In the genomic region with DNA sequence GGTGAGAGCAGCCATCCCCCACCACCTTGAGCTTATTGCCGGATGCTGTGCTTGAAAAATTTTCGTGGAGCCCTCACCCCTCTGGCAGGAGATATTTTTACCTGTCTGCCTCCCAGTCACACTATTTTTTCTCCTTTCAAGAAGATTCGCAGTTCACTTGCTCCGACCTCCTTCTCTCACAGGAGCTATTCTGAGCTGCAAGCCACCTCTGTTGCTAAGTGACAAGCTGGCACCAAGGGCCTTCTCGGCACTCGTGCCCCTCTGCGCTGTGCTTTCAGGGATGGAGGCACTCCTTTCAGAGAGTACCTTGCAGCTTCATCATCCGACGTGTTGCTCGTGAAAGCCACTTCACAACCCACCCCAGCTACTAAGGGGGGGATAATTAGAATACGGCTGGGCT, we compare ENCODE assay signal across 18 cellular contexts. TPM values are rescaled to one million over a fixed set of nuclear protein-coding genes. Genes with fewer than 3 reads are reported as not detected.
"Had no signal": no experiment of that assay in that cellular context is flagged by ENCODE, and none has a peak within 500 bp of the region (broad histone marks: within the 10 kb centered on the region; RNA-seq: fewer than 3 reads in every experiment).

No MANE protein-coding gene starts in this region.

- H3K4me1 ChIP-seq: pancreas, right atrium auricular region had no signal

- H3K4me1 Mint-ChIP-seq: endodermal cell, nephron progenitor cell had no signal

- FAIRE-seq: astrocyte, pancreas had no signal

- H3K9me3 Mint-ChIP-seq: activated CD8-positive, alpha-beta T cell treated with anti-CD3 and anti-CD28 coated beads for 36 hours; endodermal cell; stimulated activated naive CD8-positive, alpha-beta T cell treated with anti-CD3 and anti-CD28 coated beads, Interleukin-15, amount 100 ng/mL, for 72 hours had no signal

- H3K27ac ChIP-seq: cardiac muscle cell, pancreas, right atrium auricular region, skin epidermis, VCaP had no signal

- H3K27ac Mint-ChIP-seq: activated CD8-positive, alpha-beta T cell treated with anti-CD3 and anti-CD28 coated beads for 36 hours; endodermal cell; nephron progenitor cell; stimulated activated naive CD8-positive, alpha-beta T cell treated with anti-CD3 and anti-CD28 coated beads, Interleukin-15, amount 100 ng/mL, for 72 hours had no signal

- H3K4me3 Mint-ChIP-seq: activated CD8-positive, alpha-beta T cell treated with anti-CD3 and anti-CD28 coated beads for 36 hours; endodermal cell; nephron progenitor cell; stimulated activated naive CD8-positive, alpha-beta T cell treated with anti-CD3 and anti-CD28 coated beads, Interleukin-15, amount 100 ng/mL, for 72 hours had no signal

- H3K36me3 ChIP-seq: cardiac muscle cell, pancreas, right atrium auricular region had no signal

- H3K27me3 ChIP-seq: pancreas, right atrium auricular region had no signal

- H3K9me3 ChIP-seq: pancreas, right atrium auricular region had no signal

- DNase-seq: activated CD8-positive, alpha-beta memory T cell treated with anti-CD3 and anti-CD28 coated beads, Interleukin-2, amount 50 U/mL, for 48 hours; activated CD8-positive, alpha-beta T cell treated with anti-CD3 and anti-CD28 coated beads for 36 hours; cortex of kidney; endodermal cell; erythroblast; left ventricle myocardium superior; mesenchymal stem cell; nephron progenitor cell; pancreas; stimulated activated CD4-positive, alpha-beta T cell treated with anti-CD3 and anti-CD28 coated beads, Interleukin-4, amount 100 ng/mL, for 4 hours; stimulated activated naive CD8-positive, alpha-beta T cell treated with anti-CD3 and anti-CD28 coated beads, Interleukin-15, amount 100 ng/mL, for 72 hours; T1000 had no signal

- H3K4me3 ChIP-seq: cardiac muscle cell, pancreas, right atrium auricular region, skin epidermis had no signal

RNA-seq across cellular contexts. Expression of a gene that starts 11.5 kb away (rescaled TPM):
- polyA plus RNA-seq: cardiac muscle cell had no signal

RNA-seq across cellular contexts. Expression of a gene that starts 49.6 kb away (rescaled TPM):
- polyA plus RNA-seq: cardiac muscle cell, pancreas, urinary bladder had no signal
